In genomic region chr4:85151786-85152185, GRCh38 we compare ENCODE assay signal across 29 cellular contexts.
"Had no signal": no experiment of that assay in that cellular context is flagged by ENCODE, and none has a peak within 500 bp of the region (broad histone marks: within the 10 kb centered on the region; RNA-seq: fewer than 3 reads in every experiment).

No MANE protein-coding gene starts in this region.

- H3K36me3 ChIP-seq: adrenal gland, ascending aorta, breast epithelium, cardiac muscle cell, esophagus muscularis mucosa had no signal

- H3K4me3 ChIP-seq: adrenal gland, ascending aorta, breast epithelium, cardiac muscle cell, esophagus muscularis mucosa had no signal

- FAIRE-seq: colon had no signal

- H3K9me3 ChIP-seq: adrenal gland, ascending aorta, breast epithelium, esophagus muscularis mucosa had no signal

- H3K27me3 ChIP-seq: adrenal gland, ascending aorta, breast epithelium, cardiac muscle cell, esophagus muscularis mucosa had no signal

- H3K27ac ChIP-seq: adrenal gland, ascending aorta, breast epithelium, cardiac muscle cell, esophagus muscularis mucosa had no signal

- DNase-seq: activated CD4-positive, alpha-beta memory T cell treated with anti-CD3 and anti-CD28 coated beads for 36 hours; activated CD4-positive, alpha-beta T cell treated with anti-CD3 and anti-CD28 coated beads for 36 hours; activated CD4-positive, alpha-beta T cell treated with anti-CD3 and anti-CD28 coated beads, Interleukin-2, amount 10 ng/mL, durations not matched to agents 24 days and 14 days; activated CD4-positive, CD25-positive, alpha-beta regulatory T cell; activated CD4-positive, CD25-positive, alpha-beta regulatory T cell treated with anti-CD3 and anti-CD28 coated beads, Interleukin-2, amount 50 U/mL, for 72 hours; activated CD8-positive, alpha-beta memory T cell treated with anti-CD3 and anti-CD28 coated beads, Interleukin-2, amount 10 ng/mL, durations not matched to agents 7 days and 5 days; activated CD8-positive, alpha-beta memory T cell treated with anti-CD3 and anti-CD28 coated beads, Interleukin-2, amount 50 U/mL, for 4 hours; activated CD8-positive, alpha-beta T cell treated with anti-CD3 and anti-CD28 coated beads, Interleukin-2, amount 10 ng/mL, durations not matched to agents 7 days and 5 days; activated effector memory CD4-positive, alpha-beta T cell treated with anti-CD3 and anti-CD28 coated beads, Interleukin-2, amount 50 U/mL, for 16 hours; activated naive CD4-positive, alpha-beta T cell treated with anti-CD3 and anti-CD28 coated beads for 36 hours; activated naive CD8-positive, alpha-beta T cell treated with anti-CD3 and anti-CD28 coated beads for 36 hours; activated naive CD8-positive, alpha-beta T cell treated with anti-CD3 and anti-CD28 coated beads, Interleukin-2, amount 50 U/mL, for 24 hours; activated T-cell treated with anti-CD3 and anti-CD28 coated beads, Interleukin-2, amount 50 U/mL, for 1 hour; activated T-cell treated with anti-CD3 and anti-CD28 coated beads, Interleukin-2, amount 50 U/mL, for 48 hours; adrenal gland; central memory CD4-positive, alpha-beta T cell; cortex of kidney; dermis blood vessel endothelial cell; effector CD4-positive, alpha-beta T cell; effector memory CD8-positive, alpha-beta T cell; erythroblast; foreskin melanocyte; head of caudate nucleus; T-helper 2 cell had no signal

- H3K4me1 ChIP-seq: adrenal gland, ascending aorta, breast epithelium had no signal
